13 cellular contexts compared by ENCODE assay signal in the genomic region with DNA sequence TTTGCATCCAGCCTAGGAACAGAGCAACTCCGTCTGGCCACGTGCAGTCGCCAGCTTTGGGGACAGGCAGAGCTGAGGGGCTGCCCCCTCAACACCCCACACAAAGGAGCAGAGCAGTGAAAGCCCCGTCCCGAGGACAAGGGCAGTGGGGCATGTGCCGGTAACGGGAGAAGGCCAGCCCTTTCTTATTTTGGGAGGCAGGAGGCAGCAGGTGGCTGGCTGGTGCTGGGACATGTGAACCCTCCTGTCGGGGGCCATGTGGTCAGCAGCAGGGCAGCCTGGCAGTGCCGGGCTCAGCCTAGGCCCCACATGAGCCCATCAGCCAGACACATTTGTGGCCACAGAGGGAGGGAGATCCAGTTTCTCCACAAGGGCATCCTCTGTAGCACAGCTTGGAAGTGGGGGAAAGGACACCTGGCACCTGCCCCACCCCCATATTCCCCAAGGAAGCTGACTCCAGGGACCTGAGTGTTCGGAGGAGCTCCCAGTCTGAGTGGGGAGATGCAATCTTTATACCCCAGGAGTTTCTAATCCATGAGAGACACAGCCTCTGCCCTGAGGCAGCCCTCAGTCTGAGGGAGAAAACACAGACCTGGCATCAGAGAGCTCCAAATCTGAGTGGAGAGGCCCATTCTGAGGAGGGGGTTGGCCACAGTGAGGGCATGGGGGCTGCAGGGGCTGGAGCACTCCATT.
DNase-seq lines count a peak whose midpoint lies in the region; ATAC-seq and TF ChIP-seq lines count a peak whose summit lies in the region.
"Had no signal": no experiment of that assay in that cellular context is flagged by ENCODE, and none has a peak within 500 bp of the region (broad histone marks: within the 10 kb centered on the region; RNA-seq: fewer than 3 reads in every experiment).

No MANE protein-coding gene starts in this region.

- no peak overlapping the region for H3K27ac ChIP-seq in SJCRH30
- H3K27ac ChIP-seq in right cardiac atrium (ENCODE audit: low read length): peak overlapping the region; percentile 65
- H3K27ac ChIP-seq in smooth muscle cell (ENCODE audit: low read depth): peak overlapping the region; percentile 69
- H3K27ac ChIP-seq in coronary artery: no peak overlapping the region

- no peak for ATAC-seq in right cardiac atrium
- ATAC-seq in left lobe of liver: no peak
- no peak for ATAC-seq in effector memory CD8-positive, alpha-beta T cell (replicated peaks)
- ATAC-seq: activated CD8-positive, alpha-beta memory T cell treated with anti-CD3 and anti-CD28 coated beads, Interleukin-2, amount 10 ng/mL, durations not matched to agents 7 days and 5 days had no signal

- TF ChIP-seq CTCF in smooth muscle cell (IDR thresholded peaks at IDR 0.05; ENCODE audit: borderline replicate concordance, insufficient read depth, poor library complexity, severe bottlenecking): no peak
- no peak for TF ChIP-seq CTCF in coronary artery (IDR thresholded peaks at IDR 0.05)

- H2AFZ ChIP-seq in smooth muscle cell (ENCODE audit: low read depth): no peak overlapping the region

- H3F3A ChIP-seq in smooth muscle cell (ENCODE audit: low read depth): peaks cover 3% of the 10 kb centered on the region

- intact Hi-C loops in right cardiac atrium (cut with DNase I): no loop called here

- WGBS in right cardiac atrium: 71% methylated on average over 10 of the region's 10 CpGs
- WGBS in smooth muscle cell (ENCODE audit: low lambda C conversion rate): 84% methylated on average over 10 of the region's 10 CpGs

- H4K20me1 ChIP-seq in smooth muscle cell (ENCODE audit: low read depth): no peaks in the 10 kb centered on the region

- peaks cover 3% of the 10 kb centered on the region for H3K36me3 Mint-ChIP-seq in effector memory CD8-positive, alpha-beta T cell (ENCODE audit: insufficient read depth)
- H3K36me3 Mint-ChIP-seq: activated CD8-positive, alpha-beta memory T cell treated with anti-CD3 and anti-CD28 coated beads, Interleukin-2, amount 10 ng/mL, durations not matched to agents 7 days and 5 days had no signal

- H3K4me3 ChIP-seq in SJCRH30 (no peak overlapping the region), right cardiac atrium (ENCODE audit: low read length) (no peak overlapping the region), smooth muscle cell (no peak overlapping the region), coronary artery (no peak overlapping the region)

- H3K27me3 Mint-ChIP-seq in effector memory CD8-positive, alpha-beta T cell: peaks cover 0 to 36% of the 10 kb centered on the region in 2 donors

- no peak overlapping the region for H3K27ac Mint-ChIP-seq in effector memory CD8-positive, alpha-beta T cell
- H3K27ac Mint-ChIP-seq: activated CD8-positive, alpha-beta memory T cell treated with anti-CD3 and anti-CD28 coated beads, Interleukin-2, amount 10 ng/mL, durations not matched to agents 7 days and 5 days; nephron progenitor cell had no signal

- no peaks in the 10 kb centered on the region for H3K9me3 ChIP-seq in SJCRH30 (replicated peaks)
- no peaks in the 10 kb centered on the region for H3K9me3 ChIP-seq in right cardiac atrium (ENCODE audit: control insufficient read depth, low read length)
- H3K9me3 ChIP-seq in smooth muscle cell (replicated peaks; ENCODE audit: low read depth): no peaks in the 10 kb centered on the region

- H3K4me1 Mint-ChIP-seq in effector memory CD8-positive, alpha-beta T cell (ENCODE audit: low read depth in 2 of 2): no peaks in the 10 kb centered on the region
- H3K4me1 Mint-ChIP-seq: activated CD8-positive, alpha-beta memory T cell treated with anti-CD3 and anti-CD28 coated beads, Interleukin-2, amount 10 ng/mL, durations not matched to agents 7 days and 5 days had no signal

- H3K27me3 ChIP-seq in SJCRH30 (no peaks in the 10 kb centered on the region), right cardiac atrium (ENCODE audit: control insufficient read depth, insufficient read depth) (no peaks in the 10 kb centered on the region), smooth muscle cell (ENCODE audit: low read depth) (peaks cover 4% of the 10 kb centered on the region)

- no peak overlapping the region for H3K4me3 Mint-ChIP-seq in effector memory CD8-positive, alpha-beta T cell
- H3K4me3 Mint-ChIP-seq: activated CD8-positive, alpha-beta memory T cell treated with anti-CD3 and anti-CD28 coated beads, Interleukin-2, amount 10 ng/mL, durations not matched to agents 7 days and 5 days; nephron progenitor cell had no signal

- H3K9me3 Mint-ChIP-seq in effector memory CD8-positive, alpha-beta T cell: no peaks in the 10 kb centered on the region
- H3K9me3 Mint-ChIP-seq: nephron progenitor cell had no signal

- H3K36me3 ChIP-seq in SJCRH30 (no peaks in the 10 kb centered on the region), smooth muscle cell (ENCODE audit: low read depth) (no peaks in the 10 kb centered on the region)

- DNase-seq in NCI-H510A treated with DMSO at 0.1 percent for 48 hours (lab: John Stamatoyannopoulos, UW): peak; percentile 37
- no peak for DNase-seq in NCI-H510A (lab: John Stamatoyannopoulos, UW)
- DNase-seq in SJCRH30: peak; percentile 42 to 61
- no peak for DNase-seq in right cardiac atrium
- no peak for DNase-seq in smooth muscle cell (lab: John Stamatoyannopoulos, UW; ENCODE audit: unreplicated experiment)
- DNase-seq in left lobe of liver (ENCODE audit: low spot score): no peak
- DNase-seq in effector memory CD8-positive, alpha-beta T cell: no peak
- DNase-seq in coronary artery (ENCODE audit: low spot score): no peak
- DNase-seq: ACHN; activated CD8-positive, alpha-beta memory T cell treated with anti-CD3 and anti-CD28 coated beads, Interleukin-2, amount 10 ng/mL, durations not matched to agents 7 days and 5 days; activated naive CD4-positive, alpha-beta T cell treated with Interleukin-2 at 50 U/mL for 16 hours; nephron progenitor cell; stimulated activated CD4-positive, alpha-beta T cell treated with anti-CD3 and anti-CD28 coated beads, Interleukin-4, amount 100 ng/mL, for 4 hours had no signal

- no peaks in the 10 kb centered on the region for H3K79me2 ChIP-seq in smooth muscle cell (ENCODE audit: low read depth)

- H3K4me2 ChIP-seq in smooth muscle cell: peak overlapping the region; percentile 1

- H3K4me1 ChIP-seq in SJCRH30 (peaks cover 17% of the 10 kb centered on the region), right cardiac atrium (ENCODE audit: control insufficient read depth, insufficient read depth, low read length) (peaks cover 16% of the 10 kb centered on the region), smooth muscle cell (ENCODE audit: low read depth) (peaks cover 17% of the 10 kb centered on the region)

- H3K9ac ChIP-seq in smooth muscle cell (ENCODE audit: low read depth): no peak overlapping the region

Comparison
In these comparisons a context has a peak if more than half of its experiments do, and no peak if none do; other contexts are left out.
1. DNase-seq: peak in NCI-H510A treated with DMSO at 0.1 percent for 48 hours (single experiment) and SJCRH30 (2 of 2); none in NCI-H510A (single experiment), right cardiac atrium (0 of 3), smooth muscle cell (single experiment), left lobe of liver (single experiment), effector memory CD8-positive, alpha-beta T cell (0 of 3) and coronary artery (single experiment).
2. H3K27ac ChIP-seq: peak in right cardiac atrium (single experiment) and smooth muscle cell (single experiment); none in SJCRH30 (single experiment) and coronary artery (0 of 2).